10 cellular contexts compared by ENCODE assay signal in the genomic region with DNA sequence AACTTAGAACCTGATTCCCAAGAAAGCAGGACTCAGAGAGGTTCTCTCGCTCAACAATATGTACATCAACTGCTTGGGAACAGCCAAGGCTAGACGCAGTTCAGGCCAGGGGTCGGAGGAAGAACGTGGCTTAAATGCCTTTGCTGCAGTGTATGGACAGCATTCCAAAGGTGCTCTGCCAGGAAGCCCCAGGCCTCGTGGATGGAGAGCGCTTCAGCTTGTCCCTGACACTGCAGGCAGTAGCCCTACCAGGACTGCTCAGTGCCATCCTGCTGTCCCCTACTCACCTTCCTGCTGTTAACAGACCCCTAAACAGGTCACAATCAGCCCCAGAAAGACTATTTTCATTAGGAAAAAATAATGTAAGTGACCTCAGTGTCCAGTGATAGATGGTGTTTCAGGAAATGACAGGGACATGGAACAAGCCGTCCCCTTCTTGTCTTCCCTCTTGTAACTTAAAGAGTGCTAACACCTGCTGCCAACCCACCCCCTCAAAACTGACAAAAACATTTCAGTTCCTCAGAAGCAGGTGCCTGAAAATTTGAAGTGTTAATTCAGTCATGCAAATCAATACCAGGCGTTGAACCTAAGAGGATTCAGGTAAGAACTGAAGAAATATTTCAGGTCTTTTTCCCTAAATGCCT.
A peak's percentile ranks its signal among the peaks of the same experiment; 100 is the strongest.
DNase-seq lines count a peak whose midpoint lies in the region; ATAC-seq lines count a peak whose summit lies in the region.
"Had no signal": no experiment of that assay in that cellular context is flagged by ENCODE, and none has a peak within 500 bp of the region (broad histone marks: within the 10 kb centered on the region; RNA-seq: fewer than 3 reads in every experiment).

No MANE protein-coding gene starts in this region.

- H3K4me1 ChIP-seq in mucosa of rectum (ENCODE audit: control insufficient read depth in 2 of 2, insufficient read depth in 2 of 2, low read length in 2 of 2): peaks cover 22 to 26% of the 10 kb centered on the region in 2 donors

- H3K36me3 ChIP-seq in mucosa of rectum (ENCODE audit: control insufficient read depth in 2 of 2, insufficient read depth in 2 of 2, low read length in 2 of 2): peaks cover 0 to 2% of the 10 kb centered on the region in 2 donors
- H3K36me3 ChIP-seq: ovary had no signal

- DNase-seq in NCI-H1930 (lab: John Stamatoyannopoulos, UW) (no peak), middle frontal gyrus (ENCODE audit: extremely low spot score, low spot score) (no peak)
- DNase-seq in stimulated activated CD4-positive, alpha-beta T cell treated with anti-CD3 and anti-CD28 coated beads, Interleukin-1b, Interleukin-23, amount 100 ng/mL, for 48 hours: no peak
- no peak for DNase-seq in stimulated activated naive CD4-positive, alpha-beta T cell (lab: John Stamatoyannopoulos, UW)
- DNase-seq: activated CD4-positive, alpha-beta memory T cell treated with anti-CD3 and anti-CD28 coated beads for 36 hours; ovary had no signal

- ATAC-seq in GM18511 (IDR thresholded peaks at IDR 0.05; ENCODE audit: unreplicated experiment) (peak; percentile 56), GM21619 (IDR thresholded peaks at IDR 0.05; ENCODE audit: unreplicated experiment) (peak; percentile 42), HG03469 (IDR thresholded peaks at IDR 0.05; ENCODE audit: unreplicated experiment) (peak; percentile 29)

- H3K27me3 ChIP-seq in mucosa of rectum (ENCODE audit: control insufficient read depth in 2 of 2, insufficient read depth in 2 of 2, low read length in 2 of 2): no peaks in the 10 kb centered on the region
- H3K27me3 ChIP-seq: ovary had no signal

- peak overlapping the region; percentile 69 to 78 for H3K27ac ChIP-seq in mucosa of rectum (ENCODE audit: low read depth in 2 of 2, low read length in 2 of 2)

- peak overlapping the region in 1 of 2 donors; percentile 15 for H3K4me3 ChIP-seq in mucosa of rectum (ENCODE audit: low read length in 2 of 2)
- H3K4me3 ChIP-seq: ovary had no signal

- peak overlapping the region in 1 of 2 donors; percentile 31 for H3K9ac ChIP-seq in mucosa of rectum (ENCODE audit: low read depth in 1 of 2, low read length in 2 of 2)

- no peaks in the 10 kb centered on the region for H3K9me3 ChIP-seq in mucosa of rectum (ENCODE audit: control insufficient read depth in 2 of 2, low read length in 2 of 2)
- H3K9me3 ChIP-seq: ovary had no signal
